Comparison of ENCODE assay signal across 8 cellular contexts in the genomic region with DNA sequence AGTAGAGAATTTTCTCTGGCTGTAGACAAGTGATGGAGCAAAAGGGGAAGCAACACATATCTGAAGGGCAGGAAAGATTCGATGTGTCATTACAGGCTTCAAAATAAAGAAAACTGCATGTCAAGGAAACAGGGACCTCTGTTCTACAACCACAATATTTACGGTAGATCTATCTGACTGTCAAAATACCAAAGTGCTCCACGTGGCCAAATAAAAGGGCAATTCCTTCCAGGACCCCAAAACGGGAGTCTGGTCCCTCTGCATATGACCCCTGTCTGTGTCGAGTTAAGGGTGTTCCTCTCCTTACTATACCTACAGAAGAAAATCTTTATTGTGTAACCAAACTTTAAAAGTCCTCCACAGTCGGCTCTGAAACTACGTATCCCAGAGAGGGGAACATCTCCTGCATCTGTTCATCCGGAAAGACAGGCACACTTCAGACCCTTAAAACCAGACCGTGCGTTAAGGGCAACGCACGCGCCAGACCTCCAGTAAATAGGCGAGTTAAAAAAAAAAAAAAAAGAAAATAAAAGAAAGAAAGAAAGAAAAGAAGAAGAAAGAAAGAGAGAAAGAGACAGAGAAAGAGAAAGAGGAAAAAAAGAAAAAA. TPM values are rescaled to one million over a fixed set of nuclear protein-coding genes. Genes with fewer than 3 reads are reported as not detected.
DNase-seq lines count a peak whose midpoint lies in the region; ATAC-seq, FAIRE-seq and TF ChIP-seq lines count a peak whose summit lies in the region.

No MANE protein-coding gene starts in this region.

- no peaks in the 10 kb centered on the region; the same call in 1 of the 2 replicates for H4K20me1 ChIP-seq in HepG2 (ENCODE audit: insufficient read depth, low read length)

- no peak for TF ChIP-seq RAD21 in HepG2 (CRISPR knock-in tag; IDR thresholded peaks at IDR 0.05)

- H3K27me3 Mint-ChIP-seq in activated naive CD8-positive, alpha-beta T cell = no peaks in the 10 kb centered on the region

- no peak for ATAC-seq in HepG2
- no peak for ATAC-seq in upper lobe of right lung

- intact Hi-C loops in HepG2 (cut with micrococcal nuclease; ENCODE audit: unreplicated experiment) = no loop called here
- intact Hi-C loops in upper lobe of right lung (cut with DNase I) = no loop called here

- H3K9me3 ChIP-seq in HepG2 (ENCODE audit: low read length) = peaks cover 17% of the 10 kb centered on the region
- no peaks in the 10 kb centered on the region for H3K9me3 ChIP-seq in upper lobe of right lung

- TF ChIP-seq EP300 in HepG2 (IDR thresholded peaks at IDR 0.05; ENCODE audit: low read depth in 2 of 2, low read length in 2 of 2) (no peak), HepG2 (CRISPR knock-in tag; IDR thresholded peaks at IDR 0.05; ENCODE audit: borderline replicate concordance) (no peak)

- peak overlapping the region; percentile 90 for H3K9ac ChIP-seq in HepG2 (ENCODE audit: insufficient read depth, low read depth, low read length)

- H3K36me3 ChIP-seq in HepG2 (replicated peaks in 1 of 2; ENCODE audit: control insufficient read depth in 1 of 2, insufficient read depth in 2 of 2, low read length in 2 of 2) (no peaks in the 10 kb centered on the region), upper lobe of right lung (no peaks in the 10 kb centered on the region)

- peaks cover 15% of the 10 kb centered on the region for H3K36me3 Mint-ChIP-seq in activated naive CD8-positive, alpha-beta T cell

- peaks cover 45% of the 10 kb centered on the region for H3K4me1 Mint-ChIP-seq in activated naive CD8-positive, alpha-beta T cell (ENCODE audit: low read depth)

- peak overlapping the region; percentile 96 for H3K4me3 Mint-ChIP-seq in activated naive CD8-positive, alpha-beta T cell

- peaks cover 47% of the 10 kb centered on the region for H3K79me2 ChIP-seq in HepG2 (ENCODE audit: insufficient read depth, low read length)

- no peak overlapping the region for H2AFZ ChIP-seq in HepG2 (ENCODE audit: low read length)

- H3K4me3 ChIP-seq in Jurkat, Clone E6-1 (ENCODE audit: low read length) = peak overlapping the region; percentile 73
- H3K4me3 ChIP-seq in HepG2 (replicated peaks in 1 of 3; ENCODE audit: insufficient read depth in 1 of 3, low read depth in 2 of 3, low read length in 3 of 3) = peak overlapping the region; percentile 82 to 90 (median 88)
- peak overlapping the region; percentile 100 for H3K4me3 ChIP-seq in upper lobe of right lung

- TF ChIP-seq POLR2A in HepG2 (IDR thresholded peaks at IDR 0.05; ENCODE audit: insufficient read depth in 1 of 2, low read depth in 2 of 2, low read length in 2 of 2) = no peak

- no peaks in the 10 kb centered on the region for H3K9me3 Mint-ChIP-seq in activated naive CD8-positive, alpha-beta T cell (ENCODE audit: low read depth)

- TSS peak; percentile 80 for BruUV-seq in HepG2 (replicated peaks; lab: Mats Ljungman, UMichigan)

- H3K4me1 ChIP-seq in HepG2 (ENCODE audit: insufficient read depth, low read length) (peaks cover 51% of the 10 kb centered on the region), upper lobe of right lung (peaks cover 12% of the 10 kb centered on the region)

- CTCF ChIA-PET in HepG2 (lab: Yijun Ruan, JAX; ENCODE audit: low intra/inter-chr PET ratio, low total read pairs) = no interaction called here

- H3K27me3 ChIP-seq in HepG2 (ENCODE audit: control insufficient read depth in 1 of 2, insufficient read depth in 2 of 2, low read length in 2 of 2) (no peaks in the 10 kb centered on the region), upper lobe of right lung (no peaks in the 10 kb centered on the region)

- in situ Hi-C loops in HepG2 (cut with HindIII; ENCODE audit: extremely low pct_ligation_motif_present, low pct_unique_long_range_greater_than_20kb) = no loop called here

- TF ChIP-seq CTCF in C4-2B (conservative IDR thresholded peaks at IDR 0.05) = no peak
- no peak for TF ChIP-seq CTCF in HepG2 (CRISPR knock-in tag; IDR thresholded peaks at IDR 0.05)
- TF ChIP-seq CTCF in upper lobe of right lung (IDR thresholded peaks at IDR 0.05) = no peak

- POLR2A ChIA-PET in HepG2 (lab: Yijun Ruan, JAX) = interaction anchor here (1.0 to 1.7 kb wide), 4 partner anchors 9 to 358 kb away, joined by 3 to 8 read pairs (median 4); a partner anchor contains a TSS

- no peak for DNase-seq in Jurkat, Clone E6-1 (ENCODE audit: low read depth, low spot score)
- DNase-seq in HepG2 (ENCODE audit: low spot score) = no peak
- DNase-seq in upper lobe of right lung = no peak
- DNase-seq in NCI-H774 (lab: John Stamatoyannopoulos, UW) = no peak
- DNase-seq in NCI-H2029 treated with DMSO at 0.1 percent for 48 hours (lab: John Stamatoyannopoulos, UW) = no peak
- no peak for DNase-seq in HuH-7 (ENCODE audit: low spot score)

- peak overlapping the region; percentile 99 for H3K27ac Mint-ChIP-seq in activated naive CD8-positive, alpha-beta T cell

- peak overlapping the region; percentile 80 for H3K4me2 ChIP-seq in HepG2 (ENCODE audit: low read depth, low read length)

- peak; percentile 47 for FAIRE-seq in HepG2 (lab: Jason Lieb, UNC)

- WGBS in HepG2 (ENCODE audit: low lambda C conversion rate) = 0% methylated on average over 14 of the region's 14 CpGs

- H3K27ac ChIP-seq in C4-2B = peak overlapping the region; percentile 75
- H3K27ac ChIP-seq in HepG2 (ENCODE audit: extremely low read length, insufficient read depth, low read length) = peak overlapping the region; percentile 85
- peak overlapping the region; percentile 87 for H3K27ac ChIP-seq in upper lobe of right lung

TF ChIP-seq in HepG2, 621 proteins besides CTCF, POLR2A, EP300 and RAD21 (continues in another document):
- TF ChIP-seq, protein P1, sequence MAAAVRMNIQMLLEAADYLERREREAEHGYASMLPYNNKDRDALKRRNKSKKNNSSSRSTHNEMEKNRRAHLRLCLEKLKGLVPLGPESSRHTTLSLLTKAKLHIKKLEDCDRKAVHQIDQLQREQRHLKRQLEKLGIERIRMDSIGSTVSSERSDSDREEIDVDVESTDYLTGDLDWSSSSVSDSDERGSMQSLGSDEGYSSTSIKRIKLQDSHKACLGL (CRISPR knock-in tag; IDR thresholded peaks at IDR 0.05) = 0 out of 2 replicates have a peak, but pooled peaks have one; percentile 8
- TF ChIP-seq TGIF2 (CRISPR knock-in tag; IDR thresholded peaks at IDR 0.05) (peak; percentile 85), SIN3A (IDR thresholded peaks at IDR 0.05; ENCODE audit: borderline replicate concordance, low read depth, low read length) (0 out of 2 replicates have a peak, but pooled peaks have one; percentile 25)

RNA-seq across cellular contexts. Expression of a gene that starts 0.8 kb away (rescaled TPM):
- 202 TPM for polyA plus RNA-seq in Jurkat, Clone E6-1 (2012; ENCODE audit: insufficient read depth, insufficient read length)
- total RNA-seq in HepG2 (2016; rRNA removed; fragmentation: Illumina TruSeq; extraction: Trizol) (219 and 267 TPM in 2 replicates), upper lobe of right lung (64.5 TPM)
- 108 and 110 TPM in 2 replicates for total RNA-seq in HepG2 (2016; cell fraction: cytosol; rRNA removed; fragmentation: Illumina TruSeq; extraction: Trizol; ENCODE audit: low read depth)
- 222 and 256 TPM in 2 replicates for total RNA-seq in HepG2 (2016; cell fraction: insoluble cytoplasmic fraction; rRNA removed; fragmentation: Illumina TruSeq; extraction: Trizol)
- total RNA-seq in HepG2 (2016; cell fraction: membrane; rRNA removed; fragmentation: Illumina TruSeq; extraction: Trizol) = 126 and 131 TPM in 2 replicates
- 78.7 and 91.3 TPM in 2 replicates for total RNA-seq in HepG2 (2016; cell fraction: nucleus; rRNA removed; fragmentation: Illumina TruSeq; extraction: Trizol)
- 130 and 158 TPM in 2 replicates for polyA plus RNA-seq in HepG2 (2011; rRNA removed)
- 98.7 and 135 TPM in 2 replicates for polyA plus RNA-seq in HepG2 (2011; cell fraction: cytosol; rRNA removed)
- 33.7 and 50.7 TPM in 2 replicates for polyA plus RNA-seq in HepG2 (2011; cell fraction: nucleus; rRNA removed)
- polyA plus RNA-seq in HepG2 (2012) = 170 and 180 TPM in 2 replicates
- polyA plus RNA-seq in HepG2 (2016; cell fraction: cytosol; fragmentation: Illumina TruSeq; extraction: Trizol; ENCODE audit: low read depth) = 55.2 and 55.5 TPM in 2 replicates
- polyA plus RNA-seq in HepG2 (2016; cell fraction: insoluble cytoplasmic fraction; fragmentation: Illumina TruSeq; extraction: Trizol; ENCODE audit: low read depth) = 255 and 262 TPM in 2 replicates
- polyA plus RNA-seq in HepG2 (2016; cell fraction: membrane; fragmentation: Illumina TruSeq; extraction: Trizol; ENCODE audit: low read depth) = 99.8 and 107 TPM in 2 replicates
- polyA plus RNA-seq in HepG2 (2016; cell fraction: nucleus; fragmentation: Illumina TruSeq; extraction: Trizol; ENCODE audit: insufficient read depth, low read depth) = 117 and 123 TPM in 2 replicates
- polyA minus RNA-seq in HepG2 (2011; rRNA and poly(A)+ RNA removed; ENCODE audit: low replicate concordance) = 67.3 and 108 TPM in 2 replicates
- 78.1 and 86.3 TPM in 2 replicates for polyA minus RNA-seq in HepG2 (2011; cell fraction: cytosol; rRNA and poly(A)+ RNA removed)
- 93.0 and 124 TPM in 2 replicates for polyA minus RNA-seq in HepG2 (2011; cell fraction: nucleus; rRNA and poly(A)+ RNA removed)

RNA-seq across cellular contexts. Expression of a gene that starts 47.1 kb away (rescaled TPM):
- polyA plus RNA-seq in Jurkat, Clone E6-1 (2012; ENCODE audit: insufficient read depth, insufficient read length) = not detected
- 8.5 and 15.3 TPM in 2 replicates for total RNA-seq in HepG2 (2016; rRNA removed; fragmentation: Illumina TruSeq; extraction: Trizol)
- total RNA-seq in HepG2 (2016; cell fraction: cytosol; rRNA removed; fragmentation: Illumina TruSeq; extraction: Trizol; ENCODE audit: low read depth) = 6.5 and 7.9 TPM in 2 replicates
- 9.4 and 15.2 TPM in 2 replicates for total RNA-seq in HepG2 (2016; cell fraction: insoluble cytoplasmic fraction; rRNA removed; fragmentation: Illumina TruSeq; extraction: Trizol)
- 10.0 and 11.2 TPM in 2 replicates for total RNA-seq in HepG2 (2016; cell fraction: membrane; rRNA removed; fragmentation: Illumina TruSeq; extraction: Trizol)
- total RNA-seq in HepG2 (2016; cell fraction: nucleus; rRNA removed; fragmentation: Illumina TruSeq; extraction: Trizol) = 15.0 and 16.5 TPM in 2 replicates
- polyA plus RNA-seq in HepG2 (2011; rRNA removed) = 10.4 and 12.2 TPM in 2 replicates
- polyA plus RNA-seq in HepG2 (2011; cell fraction: cytosol; rRNA removed) = 11.8 and 12.5 TPM in 2 replicates
- 17.3 and 18.8 TPM in 2 replicates for polyA plus RNA-seq in HepG2 (2011; cell fraction: nucleus; rRNA removed)
- 10.4 and 11.2 TPM in 2 replicates for polyA plus RNA-seq in HepG2 (2012)
- 6.8 and 8.5 TPM in 2 replicates for polyA plus RNA-seq in HepG2 (2016; cell fraction: cytosol; fragmentation: Illumina TruSeq; extraction: Trizol; ENCODE audit: low read depth)
- 10.0 and 10.3 TPM in 2 replicates for polyA plus RNA-seq in HepG2 (2016; cell fraction: insoluble cytoplasmic fraction; fragmentation: Illumina TruSeq; extraction: Trizol; ENCODE audit: low read depth)
- 8.8 and 9.2 TPM in 2 replicates for polyA plus RNA-seq in HepG2 (2016; cell fraction: membrane; fragmentation: Illumina TruSeq; extraction: Trizol; ENCODE audit: low read depth)
- 18.5 and 20.1 TPM in 2 replicates for polyA plus RNA-seq in HepG2 (2016; cell fraction: nucleus; fragmentation: Illumina TruSeq; extraction: Trizol; ENCODE audit: insufficient read depth, low read depth)
- 0.47 and 27.9 TPM in 2 replicates for polyA minus RNA-seq in HepG2 (2011; rRNA and poly(A)+ RNA removed; ENCODE audit: low replicate concordance)
- 8.8 and 10.0 TPM in 2 replicates for polyA minus RNA-seq in HepG2 (2011; cell fraction: cytosol; rRNA and poly(A)+ RNA removed)
- polyA minus RNA-seq in HepG2 (2011; cell fraction: nucleus; rRNA and poly(A)+ RNA removed) = 7.5 and 7.7 TPM in 2 replicates
- 0.61 TPM for total RNA-seq in upper lobe of right lung
